In the genomic region with DNA sequence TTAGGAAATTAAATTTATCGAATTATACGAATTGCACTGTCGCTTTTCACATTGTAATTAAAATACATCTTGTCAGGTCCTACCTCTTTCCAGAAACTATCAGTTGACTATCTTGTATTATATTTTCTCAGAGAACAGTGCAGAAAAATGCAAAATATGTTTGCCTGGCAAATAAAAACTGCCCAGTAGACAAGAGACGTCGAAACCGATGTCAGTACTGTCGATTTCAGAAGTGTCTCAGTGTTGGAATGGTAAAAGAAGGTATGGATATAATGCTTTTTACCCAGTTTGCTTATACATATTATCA, we compare ENCODE assay signal across 33 cellular contexts.
"Had no signal": no experiment of that assay in that cellular context is flagged by ENCODE, and none has a peak within 500 bp of the region (broad histone marks: within the 10 kb centered on the region; RNA-seq: fewer than 3 reads in every experiment).

No MANE protein-coding gene starts in this region.

- FAIRE-seq: astrocyte, TTC549 had no signal

- DNase-seq: activated B cell treated with CpG ODN at 0.5 μM for 24 hours; activated CD4-positive, alpha-beta memory T cell treated with anti-CD3 and anti-CD28 coated beads for 36 hours; activated CD4-positive, alpha-beta T cell treated with anti-CD3 and anti-CD28 coated beads for 4 hours; activated CD4-positive, alpha-beta T cell treated with anti-CD3 and anti-CD28 coated beads, Interleukin-2, amount 10 ng/mL, durations not matched to agents 24 days and 14 days; activated CD4-positive, alpha-beta T cell treated with anti-CD3 and anti-CD28 coated beads, Interleukin-2, amount 50 U/mL, for 1 hour; activated CD4-positive, alpha-beta T cell treated with anti-CD3 and anti-CD28 coated beads, Interleukin-2, amount 50 U/mL, for 4 hours; activated CD4-positive, CD25-positive, alpha-beta regulatory T cell treated with anti-CD3 and anti-CD28 coated beads, Interleukin-2, amount 50 U/mL, for 72 hours; activated CD8-positive, alpha-beta memory T cell treated with anti-CD3 and anti-CD28 coated beads, Interleukin-2, amount 50 U/mL, for 4 hours; activated CD8-positive, alpha-beta T cell treated with anti-CD3 and anti-CD28 coated beads for 36 hours; activated effector memory CD4-positive, alpha-beta T cell treated with anti-CD3 and anti-CD28 coated beads, Interleukin-2, amount 50 U/mL, for 16 hours; activated gamma-delta T cell treated with Interleukin-2 at 50 U/mL for 16 hours; activated naive CD4-positive, alpha-beta T cell; activated naive CD4-positive, alpha-beta T cell treated with anti-CD3 and anti-CD28 coated beads for 36 hours; activated naive CD4-positive, alpha-beta T cell treated with anti-CD3 and anti-CD28 coated beads, Interleukin-2, amount 50 U/mL, for 16 hours; activated naive CD8-positive, alpha-beta T cell treated with anti-CD3 and anti-CD28 coated beads for 36 hours; activated T-cell treated with anti-CD3 and anti-CD28 coated beads for 4 hours; activated T-cell treated with anti-CD3 and anti-CD28 coated beads, Interleukin-2, amount 50 U/mL, for 1 hour; activated T-cell treated with anti-CD3 and anti-CD28 coated beads, Interleukin-2, amount 50 U/mL, for 4 hours; activated T-cell treated with anti-CD3 and anti-CD28 coated beads, Interleukin-2, amount 50 U/mL, for 72 hours; adrenal gland; amniotic stem cell; aorta; body of pancreas; brain microvascular endothelial cell; central memory CD4-positive, alpha-beta T cell; T-helper 2 cell; T-helper 9 cell had no signal

- H3K27me3 ChIP-seq: adrenal gland, body of pancreas had no signal

- H3K36me3 ChIP-seq: adrenal gland, brain microvascular endothelial cell, breast epithelium had no signal

- H3K4me3 ChIP-seq: adrenal gland, body of pancreas, breast epithelium had no signal

- H3K27ac ChIP-seq: adrenal gland, body of pancreas, brain microvascular endothelial cell, breast epithelium, VCaP had no signal

- H3K4me1 ChIP-seq: adrenal gland, body of pancreas, breast epithelium had no signal

- ATAC-seq: activated CD8-positive, alpha-beta T cell treated with anti-CD3 and anti-CD28 coated beads for 36 hours; activated naive CD4-positive, alpha-beta T cell treated with anti-CD3 and anti-CD28 coated beads, Interleukin-2, amount 50 U/mL, for 72 hours; activated T-cell treated with anti-CD3 and anti-CD28 coated beads, Interleukin-2, amount 50 U/mL, for 4 hours; activated T-cell treated with anti-CD3 and anti-CD28 coated beads, Interleukin-2, amount 50 U/mL, for 72 hours; activated T-helper 17 cell treated with anti-CD3 and anti-CD28 coated beads, Interleukin-2, amount 50 U/mL, for 72 hours; body of pancreas had no signal

- H3K9me3 ChIP-seq: adrenal gland, body of pancreas, breast epithelium had no signal
